ENCODE assay signal across 16 cellular contexts in genomic region chr2:212906620-212907019, GRCh38.
DNase-seq lines count a peak whose midpoint lies in the region; ATAC-seq, FAIRE-seq and TF ChIP-seq lines count a peak whose summit lies in the region.
"Had no signal": no experiment of that assay in that cellular context is flagged by ENCODE, and none has a peak within 500 bp of the region (broad histone marks: within the 10 kb centered on the region; RNA-seq: fewer than 3 reads in every experiment).

No MANE protein-coding gene starts in this region.

- peak; percentile 67 for DNase-seq in NCI-H69 (lab: John Stamatoyannopoulos, UW)
- peak; percentile 77 for DNase-seq in bronchial epithelial cell (ENCODE audit: low read depth)
- DNase-seq in mesothelial cell of epicardium (ENCODE audit: low spot score in 2 of 2, unreplicated experiment in 2 of 2): no peak
- DNase-seq in NCI-H187 treated with DMSO at 0.1 percent for 48 hours (lab: John Stamatoyannopoulos, UW): no peak
- DNase-seq in T-helper 9 cell: no peak
- DNase-seq: CD4-positive, alpha-beta T cell; GOT3; MG63; NCI-H1694 treated with DMSO at 0.1 percent for 48 hours; NCI-H446 treated with DMSO at 0.1 percent for 48 hours had no signal

- H3K27me3 ChIP-seq in bronchial epithelial cell (ENCODE audit: control insufficient read depth, insufficient read depth, low read length): no peaks in the 10 kb centered on the region
- H3K27me3 ChIP-seq: MG63, SJSA1 had no signal

- no peaks in the 10 kb centered on the region for H3K27me3 Mint-ChIP-seq in mesothelial cell of epicardium (ENCODE audit: low read depth)
- H3K27me3 Mint-ChIP-seq: CD4-positive, alpha-beta T cell had no signal

- peaks cover 44% of the 10 kb centered on the region for H3K4me1 Mint-ChIP-seq in mesothelial cell of epicardium

- H3K27ac Mint-ChIP-seq in mesothelial cell of epicardium: peak overlapping the region; percentile 95
- H3K27ac Mint-ChIP-seq: CD4-positive, alpha-beta T cell had no signal

- no peaks in the 10 kb centered on the region for H3K9me3 Mint-ChIP-seq in mesothelial cell of epicardium
- H3K9me3 Mint-ChIP-seq: CD4-positive, alpha-beta T cell had no signal

- no peak for FAIRE-seq in bronchial epithelial cell (lab: Jason Lieb, UNC)
- FAIRE-seq: D721Med had no signal

- H3K36me3 ChIP-seq in bronchial epithelial cell (ENCODE audit: control insufficient read depth, insufficient read depth, low read length): no peaks in the 10 kb centered on the region
- H3K36me3 ChIP-seq: MG63, SJSA1 had no signal

- H3K27ac ChIP-seq in 22Rv1: peak overlapping the region; percentile 42; the same call in 1 of the 2 replicates
- H3K27ac ChIP-seq: KMS-11, SJSA1 had no signal

- no peak overlapping the region for H3K4me3 ChIP-seq in bronchial epithelial cell (ENCODE audit: low read depth, low read length)
- H3K4me3 ChIP-seq: MG63, SJSA1 had no signal

- TF ChIP-seq CTCF in 22Rv1 (IDR thresholded peaks at IDR 0.05) (no peak), bronchial epithelial cell (IDR thresholded peaks at IDR 0.05; ENCODE audit: insufficient read depth, low read length, severe bottlenecking) (no peak), mesothelial cell of epicardium (IDR thresholded peaks at IDR 0.05; ENCODE audit: unreplicated experiment) (no peak)

- no peaks in the 10 kb centered on the region for H3K36me3 Mint-ChIP-seq in mesothelial cell of epicardium

- ATAC-seq in GM21619 (IDR thresholded peaks at IDR 0.05; ENCODE audit: unreplicated experiment) (no peak), GM18861 (IDR thresholded peaks at IDR 0.05; ENCODE audit: unreplicated experiment) (no peak)

- H3K4me3 Mint-ChIP-seq in mesothelial cell of epicardium: no peak overlapping the region
- H3K4me3 Mint-ChIP-seq: CD4-positive, alpha-beta T cell had no signal

Comparison
In these comparisons a context has a peak if more than half of its experiments do, and no peak if none do; other contexts are left out.
1. DNase-seq: peak in NCI-H69 (single experiment) and bronchial epithelial cell (single experiment); none in mesothelial cell of epicardium (0 of 2), NCI-H187 treated with DMSO at 0.1 percent for 48 hours (single experiment) and T-helper 9 cell (single experiment).